In the genomic region with DNA sequence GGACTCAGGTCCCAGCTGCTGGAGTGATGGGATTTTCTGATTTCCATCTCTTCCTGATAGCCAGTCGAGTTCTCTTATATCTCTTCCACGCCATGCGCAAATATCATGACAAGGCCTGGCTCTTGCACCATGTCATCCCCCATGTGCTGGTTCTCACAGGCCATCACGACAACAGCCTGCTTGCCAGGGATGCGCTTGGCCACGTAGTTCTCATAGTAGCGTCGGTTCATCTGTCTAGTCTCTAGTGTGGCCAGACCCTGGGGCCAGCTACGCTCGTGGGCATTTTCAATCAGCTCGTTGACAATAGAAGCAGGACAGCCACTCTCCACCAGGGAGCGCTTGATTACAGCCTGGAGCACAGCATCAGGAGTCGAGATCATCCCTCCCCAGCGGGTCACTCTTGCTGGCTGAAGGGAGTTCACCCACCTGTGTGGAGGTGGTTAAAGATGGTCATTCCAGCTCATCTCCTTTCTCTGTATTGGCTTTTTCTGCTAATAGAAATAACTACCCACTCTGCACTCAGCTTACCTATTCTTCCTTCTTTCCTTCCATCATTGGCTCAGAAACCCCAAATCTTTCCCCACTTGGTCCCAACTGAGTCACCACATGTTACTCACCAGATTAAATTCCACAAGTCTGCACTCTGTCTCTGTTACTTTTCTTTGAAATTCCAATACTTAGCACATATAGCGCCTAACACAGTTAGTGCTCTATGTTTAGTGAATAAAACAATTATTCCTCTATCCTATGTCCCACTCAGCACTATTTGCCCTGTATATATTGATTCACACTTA, we compare ENCODE assay signal across 1 cellular context.
TF ChIP-seq lines count a peak whose summit lies in the region.

No MANE protein-coding gene starts in this region.

TF ChIP-seq in K562, 482 proteins besides CTCF, POLR2A, EP300 and RAD21:
- TF ChIP-seq JUND (IDR thresholded peaks at IDR 0.05; ENCODE audit: borderline replicate concordance, low read depth, low read length) (peak; percentile 30; the same call in 1 of the 2 replicates), JUND (tag; IDR thresholded peaks at IDR 0.05; ENCODE audit: borderline replicate concordance, low read depth, low read length) (no peak), POLR2AphosphoS5 (IDR thresholded peaks at IDR 0.05; ENCODE audit: control insufficient read depth, insufficient read depth, low read depth, low read length) (no peak), CTBP1 (IDR thresholded peaks at IDR 0.05; ENCODE audit: borderline replicate concordance) (peak; percentile 40; the same call in 1 of the 2 replicates), DEAF1 (CRISPR knock-in tag; IDR thresholded peaks at IDR 0.05) (peak; percentile 45; the same call in 1 of the 2 replicates), ZNF24 (IDR thresholded peaks at IDR 0.05) (0 out of 2 replicates have a peak, but pooled peaks have one; percentile 13), SMC3 (conservative IDR thresholded peaks at IDR 0.05; ENCODE audit: insufficient read depth, low read depth, low read length) (peak; percentile 57), KAT7 (CRISPR knock-in tag; IDR thresholded peaks at IDR 0.05; ENCODE audit: borderline replicate concordance) (0 out of 2 replicates have a peak, but pooled peaks have one; percentile 64), CXXC5 (CRISPR knock-in tag; IDR thresholded peaks at IDR 0.05) (0 out of 2 replicates have a peak, but pooled peaks have one; percentile 11), RBFOX2 (IDR thresholded peaks at IDR 0.05; ENCODE audit: low read depth, low read length) (0 out of 2 replicates have a peak, but pooled peaks have one; percentile 25), ZNF316 (IDR thresholded peaks at IDR 0.05) (peak; percentile 3; the same call in 1 of the 2 replicates), U2AF2 (optimal IDR thresholded peaks at IDR 0.05; ENCODE audit: low read depth, low read length) (no peak), THRA (IDR thresholded peaks at IDR 0.05) (no peak), NBN (IDR thresholded peaks at IDR 0.05; ENCODE audit: low read depth) (no peak), FOSL1 (tag; conservative IDR thresholded peaks at IDR 0.05) (0 out of 2 replicates have a peak, but pooled peaks have one; percentile 27), ZNF263 (CRISPR knock-in tag; IDR thresholded peaks at IDR 0.05; ENCODE audit: borderline replicate concordance) (peak; percentile 91), RCOR1 (IDR thresholded peaks at IDR 0.05; ENCODE audit: borderline replicate concordance in 1 of 2, low read depth in 2 of 2, low read length in 2 of 2) (0 out of 4 replicates have a peak, but pooled peaks of 1 of the 2 experiments have one; percentile 53)
- TF ChIP-seq, protein P1, sequence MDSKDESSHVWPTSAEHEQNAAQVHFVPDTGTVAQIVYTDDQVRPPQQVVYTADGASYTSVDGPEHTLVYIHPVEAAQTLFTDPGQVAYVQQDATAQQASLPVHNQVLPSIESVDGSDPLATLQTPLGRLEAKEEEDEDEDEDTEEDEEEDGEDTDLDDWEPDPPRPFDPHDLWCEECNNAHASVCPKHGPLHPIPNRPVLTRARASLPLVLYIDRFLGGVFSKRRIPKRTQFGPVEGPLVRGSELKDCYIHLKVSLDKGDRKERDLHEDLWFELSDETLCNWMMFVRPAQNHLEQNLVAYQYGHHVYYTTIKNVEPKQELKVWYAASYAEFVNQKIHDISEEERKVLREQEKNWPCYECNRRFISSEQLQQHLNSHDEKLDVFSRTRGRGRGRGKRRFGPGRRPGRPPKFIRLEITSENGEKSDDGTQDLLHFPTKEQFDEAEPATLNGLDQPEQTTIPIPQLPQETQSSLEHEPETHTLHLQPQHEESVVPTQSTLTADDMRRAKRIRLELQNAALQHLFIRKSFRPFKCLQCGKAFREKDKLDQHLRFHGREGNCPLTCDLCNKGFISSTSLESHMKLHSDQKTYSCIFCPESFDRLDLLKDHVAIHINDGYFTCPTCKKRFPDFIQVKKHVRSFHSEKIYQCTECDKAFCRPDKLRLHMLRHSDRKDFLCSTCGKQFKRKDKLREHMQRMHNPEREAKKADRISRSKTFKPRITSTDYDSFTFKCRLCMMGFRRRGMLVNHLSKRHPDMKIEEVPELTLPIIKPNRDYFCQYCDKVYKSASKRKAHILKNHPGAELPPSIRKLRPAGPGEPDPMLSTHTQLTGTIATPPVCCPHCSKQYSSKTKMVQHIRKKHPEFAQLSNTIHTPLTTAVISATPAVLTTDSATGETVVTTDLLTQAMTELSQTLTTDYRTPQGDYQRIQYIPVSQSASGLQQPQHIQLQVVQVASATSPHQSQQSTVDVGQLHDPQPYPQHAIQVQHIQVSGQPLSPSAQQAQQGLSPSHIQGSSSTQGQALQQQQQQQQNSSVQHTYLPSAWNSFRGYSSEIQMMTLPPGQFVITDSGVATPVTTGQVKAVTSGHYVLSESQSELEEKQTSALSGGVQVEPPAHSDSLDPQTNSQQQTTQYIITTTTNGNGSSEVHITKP (IDR thresholded peaks at IDR 0.05; ENCODE audit: partially characterized antibody), result peak; percentile 47
- TF ChIP-seq, protein P2, sequence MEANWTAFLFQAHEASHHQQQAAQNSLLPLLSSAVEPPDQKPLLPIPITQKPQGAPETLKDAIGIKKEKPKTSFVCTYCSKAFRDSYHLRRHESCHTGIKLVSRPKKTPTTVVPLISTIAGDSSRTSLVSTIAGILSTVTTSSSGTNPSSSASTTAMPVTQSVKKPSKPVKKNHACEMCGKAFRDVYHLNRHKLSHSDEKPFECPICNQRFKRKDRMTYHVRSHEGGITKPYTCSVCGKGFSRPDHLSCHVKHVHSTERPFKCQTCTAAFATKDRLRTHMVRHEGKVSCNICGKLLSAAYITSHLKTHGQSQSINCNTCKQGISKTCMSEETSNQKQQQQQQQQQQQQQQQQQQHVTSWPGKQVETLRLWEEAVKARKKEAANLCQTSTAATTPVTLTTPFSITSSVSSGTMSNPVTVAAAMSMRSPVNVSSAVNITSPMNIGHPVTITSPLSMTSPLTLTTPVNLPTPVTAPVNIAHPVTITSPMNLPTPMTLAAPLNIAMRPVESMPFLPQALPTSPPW (CRISPR knock-in tag; IDR thresholded peaks at IDR 0.05), result 0 out of 2 replicates have a peak, but pooled peaks have one; percentile 15
TF ChIP-seq in K562: peak in this region for 14.
